Comparison of ENCODE assay signal across 13 cellular contexts in genomic region chr12:64707362-64707761, GRCh38. TPM values are rescaled to one million over a fixed set of nuclear protein-coding genes. Genes with fewer than 3 reads are reported as not detected.
DNase-seq lines count a peak whose midpoint lies in the region; ATAC-seq and TF ChIP-seq lines count a peak whose summit lies in the region.
"Had no signal": no experiment of that assay in that cellular context is flagged by ENCODE, and none has a peak within 500 bp of the region (broad histone marks: within the 10 kb centered on the region; RNA-seq: fewer than 3 reads in every experiment).

No MANE protein-coding gene starts in this region.

- no peak for DNase-seq in activated T-cell treated with anti-CD3 and anti-CD28 coated beads, Interleukin-2, amount 50 U/mL, for 72 hours
- DNase-seq in activated T-cell treated with anti-CD3 and anti-CD28 coated beads, Interleukin-2, amount 50 U/mL, for 4 hours = no peak
- DNase-seq in SJCRH30 = peak; percentile 22 to 50
- DNase-seq in pons (ENCODE audit: low spot score) = no peak
- DNase-seq in activated CD8-positive, alpha-beta memory T cell treated with anti-CD3 and anti-CD28 coated beads, Interleukin-2, amount 50 U/mL, for 48 hours = no peak
- DNase-seq in progenitor cell of endocrine pancreas (ENCODE audit: low spot score, unreplicated experiment) = no peak
- DNase-seq: Caco-2; CD8-positive, alpha-beta memory T cell; DND-41; GDM1 had no signal

- H3K4me1 Mint-ChIP-seq in activated T-cell treated with anti-CD3 and anti-CD28 coated beads, Interleukin-2, amount 50 U/mL, for 72 hours (ENCODE audit: low read depth) = no peaks in the 10 kb centered on the region
- peaks cover under 1% of the 10 kb centered on the region for H3K4me1 Mint-ChIP-seq in activated T-cell treated with anti-CD3 and anti-CD28 coated beads, Interleukin-2, amount 50 U/mL, for 4 hours (ENCODE audit: low read depth)
- H3K4me1 Mint-ChIP-seq in nephron (peaks cover 27% of the 10 kb centered on the region), progenitor cell of endocrine pancreas (ENCODE audit: low read depth) (no peaks in the 10 kb centered on the region)

- H3K27me3 ChIP-seq in SJCRH30 = no peaks in the 10 kb centered on the region

- ATAC-seq in activated T-cell treated with anti-CD3 and anti-CD28 coated beads, Interleukin-2, amount 50 U/mL, for 72 hours (replicated peaks in 1 of 2) = no peak
- ATAC-seq in activated T-cell treated with anti-CD3 and anti-CD28 coated beads, Interleukin-2, amount 50 U/mL, for 4 hours = no peak

- no peaks in the 10 kb centered on the region for H3K9me3 ChIP-seq in SJCRH30 (replicated peaks)
- H3K9me3 ChIP-seq: Caco-2, HAP-1 had no signal

- H3K4me3 Mint-ChIP-seq in activated T-cell treated with anti-CD3 and anti-CD28 coated beads, Interleukin-2, amount 50 U/mL, for 72 hours = no peak overlapping the region
- H3K4me3 Mint-ChIP-seq in activated T-cell treated with anti-CD3 and anti-CD28 coated beads, Interleukin-2, amount 50 U/mL, for 4 hours = no peak overlapping the region
- H3K4me3 Mint-ChIP-seq in nephron (no peak overlapping the region), progenitor cell of endocrine pancreas (ENCODE audit: low read depth) (no peak overlapping the region)
- H3K4me3 Mint-ChIP-seq: CD8-positive, alpha-beta memory T cell had no signal

- H3K4me1 ChIP-seq in SJCRH30 = peaks cover 14% of the 10 kb centered on the region
- H3K4me1 ChIP-seq: Caco-2, HAP-1 had no signal

- H3K4me3 ChIP-seq in SJCRH30 = peak overlapping the region; percentile 2; the same call in 1 of the 2 replicates
- H3K4me3 ChIP-seq: HAP-1 had no signal

- H3K36me3 Mint-ChIP-seq in activated T-cell treated with anti-CD3 and anti-CD28 coated beads, Interleukin-2, amount 50 U/mL, for 72 hours (ENCODE audit: insufficient read depth in 2 of 2) = no peaks in the 10 kb centered on the region
- H3K36me3 Mint-ChIP-seq in activated T-cell treated with anti-CD3 and anti-CD28 coated beads, Interleukin-2, amount 50 U/mL, for 4 hours (ENCODE audit: insufficient read depth) = peaks cover 11% of the 10 kb centered on the region
- peaks cover 6% of the 10 kb centered on the region for H3K36me3 Mint-ChIP-seq in nephron (ENCODE audit: low read depth)
- peaks cover 1% of the 10 kb centered on the region for H3K36me3 Mint-ChIP-seq in progenitor cell of endocrine pancreas (ENCODE audit: insufficient read depth)

- H3K36me3 ChIP-seq in SJCRH30 = no peaks in the 10 kb centered on the region
- H3K36me3 ChIP-seq: HAP-1 had no signal

- no peaks in the 10 kb centered on the region for H3K9me3 Mint-ChIP-seq in activated T-cell treated with anti-CD3 and anti-CD28 coated beads, Interleukin-2, amount 50 U/mL, for 72 hours
- no peaks in the 10 kb centered on the region for H3K9me3 Mint-ChIP-seq in activated T-cell treated with anti-CD3 and anti-CD28 coated beads, Interleukin-2, amount 50 U/mL, for 4 hours
- H3K9me3 Mint-ChIP-seq in nephron (no peaks in the 10 kb centered on the region), progenitor cell of endocrine pancreas (ENCODE audit: low read depth) (no peaks in the 10 kb centered on the region)
- H3K9me3 Mint-ChIP-seq: CD8-positive, alpha-beta memory T cell had no signal

- TF ChIP-seq CTCF in nephron (IDR thresholded peaks at IDR 0.05; ENCODE audit: unreplicated experiment in 3 of 3) = no peak
- no peak for TF ChIP-seq CTCF in progenitor cell of endocrine pancreas (IDR thresholded peaks at IDR 0.05; ENCODE audit: unreplicated experiment)

- no peaks in the 10 kb centered on the region for H3K27me3 Mint-ChIP-seq in activated T-cell treated with anti-CD3 and anti-CD28 coated beads, Interleukin-2, amount 50 U/mL, for 72 hours (ENCODE audit: low read depth)
- H3K27me3 Mint-ChIP-seq in activated T-cell treated with anti-CD3 and anti-CD28 coated beads, Interleukin-2, amount 50 U/mL, for 4 hours (ENCODE audit: low read depth) = no peaks in the 10 kb centered on the region
- no peaks in the 10 kb centered on the region for H3K27me3 Mint-ChIP-seq in nephron (ENCODE audit: low read depth)
- H3K27me3 Mint-ChIP-seq in progenitor cell of endocrine pancreas = no peaks in the 10 kb centered on the region
- H3K27me3 Mint-ChIP-seq: CD8-positive, alpha-beta memory T cell had no signal

- peak overlapping the region; percentile 75 for H3K27ac Mint-ChIP-seq in activated T-cell treated with anti-CD3 and anti-CD28 coated beads, Interleukin-2, amount 50 U/mL, for 72 hours
- H3K27ac Mint-ChIP-seq in nephron (peak overlapping the region; percentile 70 to 92 (median 88)), progenitor cell of endocrine pancreas (no peak overlapping the region)
- H3K27ac Mint-ChIP-seq: CD8-positive, alpha-beta memory T cell had no signal

- peak overlapping the region; percentile 68 for H3K27ac ChIP-seq in SJCRH30
- H3K27ac ChIP-seq: 22Rv1 had no signal

RNA-seq across cellular contexts. Expression of gene GNS, which starts 51.8 kb away (rescaled TPM):
- 10 to 100 TPM; 26.0 to 40.8 TPM for total RNA-seq in activated T-cell treated with anti-CD3 and anti-CD28 coated beads, Interleukin-2, amount 50 U/mL, for 72 hours
- total RNA-seq in activated T-cell treated with anti-CD3 and anti-CD28 coated beads, Interleukin-2, amount 50 U/mL, for 4 hours = 10 to 100 TPM; 15.7 to 17.2 (median 16.0) TPM
- 56.2 and 56.6 TPM in 2 replicates for total RNA-seq in SJCRH30 (2014; rRNA removed; shearing (Covaris generic))
- 71.5 and 78.8 TPM in 2 replicates for total RNA-seq in progenitor cell of endocrine pancreas

Comparison
In these comparisons a context has a peak if more than half of its experiments do, and no peak if none do; other contexts are left out.
1. DNase-seq: peak in SJCRH30 (2 of 2); none in activated T-cell treated with anti-CD3 and anti-CD28 coated beads, Interleukin-2, amount 50 U/mL, for 72 hours (0 of 2), activated T-cell treated with anti-CD3 and anti-CD28 coated beads, Interleukin-2, amount 50 U/mL, for 4 hours (single experiment), pons (single experiment), activated CD8-positive, alpha-beta memory T cell treated with anti-CD3 and anti-CD28 coated beads, Interleukin-2, amount 50 U/mL, for 48 hours (single experiment) and progenitor cell of endocrine pancreas (single experiment).